14 cellular contexts compared by ENCODE assay signal in the genomic region with DNA sequence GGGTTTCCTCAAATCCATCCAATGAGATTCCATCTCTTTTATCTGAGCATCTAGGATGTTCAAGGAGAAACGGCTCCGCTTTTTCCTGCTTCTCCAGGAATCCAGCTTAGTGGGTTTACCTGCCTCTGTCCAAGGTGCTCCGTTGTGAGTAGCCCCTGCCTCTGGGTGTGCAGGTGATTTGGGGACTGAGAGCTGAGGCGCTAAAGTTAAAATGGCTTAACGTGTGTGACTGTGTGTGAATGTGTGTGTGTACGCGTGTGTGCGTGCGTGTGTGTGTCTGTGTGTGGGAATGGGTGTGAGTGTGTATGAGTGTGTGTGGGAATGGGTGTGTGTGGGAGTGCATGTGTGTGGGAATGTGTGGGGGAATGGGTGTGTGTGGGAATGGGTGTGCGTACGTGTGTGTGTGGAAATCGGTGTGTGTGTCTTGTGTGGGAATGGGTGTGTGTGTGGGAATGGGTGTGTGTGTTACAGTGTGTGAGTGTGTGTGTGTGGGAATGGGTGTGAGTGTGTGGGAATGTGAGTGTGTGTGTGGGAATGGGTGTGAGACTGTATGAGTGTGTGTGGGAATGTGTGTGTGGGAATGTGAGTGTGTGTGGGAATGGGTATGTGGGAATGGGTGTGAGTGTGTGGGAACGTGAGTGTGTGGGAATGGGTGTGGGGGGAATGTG.
DNase-seq lines count a peak whose midpoint lies in the region; ATAC-seq, FAIRE-seq and TF ChIP-seq lines count a peak whose summit lies in the region.
"Had no signal": no experiment of that assay in that cellular context is flagged by ENCODE, and none has a peak within 500 bp of the region (broad histone marks: within the 10 kb centered on the region; RNA-seq: fewer than 3 reads in every experiment).

No MANE protein-coding gene starts in this region.

- no peaks in the 10 kb centered on the region for H4K20me1 ChIP-seq in OCI-LY3 (ENCODE audit: insufficient read depth, low read length)
- H4K20me1 ChIP-seq in H1 (replicated peaks in 1 of 2; ENCODE audit: control insufficient read depth in 1 of 2, insufficient read depth in 2 of 2, low read length in 2 of 2): peaks cover 0 to 11% of the 10 kb centered on the region in 2 experiments

- TF ChIP-seq POLR2A in H1 (IDR thresholded peaks at IDR 0.05; ENCODE audit: control extremely low read depth in 1 of 2, low read depth in 2 of 2, low read length in 2 of 2): no peak
- no peak for TF ChIP-seq POLR2A in testis (IDR thresholded peaks at IDR 0.05)

- H3K4me1 ChIP-seq in OCI-LY3 (ENCODE audit: low read length): peaks cover 56% of the 10 kb centered on the region
- peaks cover 0 to 20% (median 8%) of the 10 kb centered on the region in 4 experiments; a peak in 4 of 7 replicates for H3K4me1 ChIP-seq in H1 (replicated peaks in 1 of 4; ENCODE audit: control insufficient read depth in 3 of 4, insufficient read depth in 4 of 4, low read length in 3 of 4)
- no peaks in the 10 kb centered on the region for H3K4me1 ChIP-seq in testis
- H3K4me1 ChIP-seq: gastroesophageal sphincter had no signal

- H2BK120ac ChIP-seq in H1 (replicated peaks; ENCODE audit: low read depth, low read length): no peak overlapping the region

- no peak overlapping the region for H4K5ac ChIP-seq in H1 (ENCODE audit: insufficient read length, low read depth, low read length)

- peak overlapping the region; percentile 89 for H3K27ac ChIP-seq in OCI-LY3 (ENCODE audit: low read length)
- H3K27ac ChIP-seq in H1 (ENCODE audit: low read depth, low read length): no peak overlapping the region
- H3K27ac ChIP-seq in skin epidermis: peak overlapping the region in 14 of 21 experiments; percentile 64 to 90 (median 81)
- no peak overlapping the region for H3K27ac ChIP-seq in testis

- H4K8ac ChIP-seq in H1 (ENCODE audit: extremely low read depth, insufficient read depth, low read length): no peak overlapping the region; the same call in 1 of the 2 replicates

- H3K4me1 Mint-ChIP-seq in activated T-cell treated with anti-CD3 and anti-CD28 coated beads, Interleukin-2, amount 50 U/mL, for 24 hours (ENCODE audit: low read depth): peaks cover 52% of the 10 kb centered on the region
- peaks cover 45% of the 10 kb centered on the region for H3K4me1 Mint-ChIP-seq in activated T-cell treated with anti-CD3 and anti-CD28 coated beads, Interleukin-2, amount 50 U/mL, for 4 hours (ENCODE audit: low read depth)

- H3K27ac Mint-ChIP-seq in activated T-cell treated with anti-CD3 and anti-CD28 coated beads, Interleukin-2, amount 50 U/mL, for 24 hours: peak overlapping the region; percentile 98

- TF ChIP-seq RAD21 in H1 (IDR thresholded peaks at IDR 0.05 in 1 of 2, conservative IDR thresholded peaks at IDR 0.05 in 1 of 2; ENCODE audit: low read depth in 2 of 2, low read length in 2 of 2): no peak

- H3K9ac ChIP-seq in OCI-LY3 (ENCODE audit: low read length) (no peak overlapping the region), H1 (replicated peaks in 1 of 4; ENCODE audit: extremely low read depth in 1 of 4, low read depth in 3 of 4, low read length in 3 of 4) (no peak overlapping the region)

- CTCF ChIA-PET in H1 (lab: Charles Lee; ENCODE audit: partially characterized antibody): no interaction called here

- intact Hi-C loops in testis (cut with DNase I; ENCODE audit: low total_unique reads): no loop called here

- H3K27me3 ChIP-seq in OCI-LY3 (ENCODE audit: low read depth, low read length) (no peaks in the 10 kb centered on the region), H1 (replicated peaks in 1 of 4; ENCODE audit: control insufficient read depth in 3 of 4, extremely low read depth in 1 of 4, insufficient read depth in 3 of 4, low read length in 3 of 4) (no peaks in the 10 kb centered on the region), testis (no peaks in the 10 kb centered on the region)

- H3K23me2 ChIP-seq in H1 (ENCODE audit: low read depth, low read length): peaks cover 18% of the 10 kb centered on the region; the same call in 1 of the 2 replicates

- H3K14ac ChIP-seq in H1 (ENCODE audit: insufficient read length): no peak overlapping the region

- peak overlapping the region; percentile 86; the same call in 1 of the 2 replicates for H2AK5ac ChIP-seq in H1 (ENCODE audit: low read depth, low read length)

- H2BK20ac ChIP-seq in H1 (ENCODE audit: low read length): no peak overlapping the region

- H3K4me2 ChIP-seq in OCI-LY3 (ENCODE audit: low read length) (no peak overlapping the region; the same call in 1 of the 2 replicates), H1 (ENCODE audit: insufficient read depth in 1 of 2, low read depth in 2 of 2, low read length in 2 of 2) (no peak overlapping the region)

- no peak overlapping the region for H3K23ac ChIP-seq in H1 (ENCODE audit: insufficient read length)

- DNase-seq in activated T-cell treated with anti-CD3 and anti-CD28 coated beads, Interleukin-2, amount 50 U/mL, for 24 hours: no peak
- no peak for DNase-seq in activated T-cell treated with anti-CD3 and anti-CD28 coated beads, Interleukin-2, amount 50 U/mL, for 4 hours
- DNase-seq in H1 (ENCODE audit: low read depth in 1 of 2, low spot score in 2 of 2): no peak
- DNase-seq in Kasumi-1 (lab: John Stamatoyannopoulos, UW): no peak
- no peak for DNase-seq in testis
- DNase-seq: activated CD4-positive, CD25-positive, alpha-beta regulatory T cell treated with anti-CD3 and anti-CD28 coated beads, Interleukin-2, amount 50 U/mL, for 72 hours; kidney; NCI-H774 had no signal

- H3K9me3 ChIP-seq in OCI-LY3 (ENCODE audit: insufficient read depth, low read length) (no peaks in the 10 kb centered on the region), H1 (ENCODE audit: insufficient read depth in 2 of 2, low read depth in 1 of 2, low read length in 1 of 2) (0 out of 4 replicates have a peak, but pooled peaks cover 0 to 2% of the 10 kb centered on the region in 2 experiments), testis (no peaks in the 10 kb centered on the region)
- H3K9me3 ChIP-seq: gastroesophageal sphincter had no signal

- no peak overlapping the region for H2BK5ac ChIP-seq in H1 (ENCODE audit: low read depth, low read length)

- H3K79me2 ChIP-seq in OCI-LY3 (ENCODE audit: low read length) (no peaks in the 10 kb centered on the region), H1 (ENCODE audit: control insufficient read depth in 1 of 2, insufficient read depth in 2 of 2, low read length in 2 of 2) (no peaks in the 10 kb centered on the region)

- peak overlapping the region; percentile 24; the same call in 1 of the 2 replicates for H2BK15ac ChIP-seq in H1 (ENCODE audit: low read length)

- no peak overlapping the region for H3K4ac ChIP-seq in H1 (replicated peaks; ENCODE audit: insufficient read length, low read depth, low read length)

- peaks cover 7% of the 10 kb centered on the region for H3K36me3 Mint-ChIP-seq in activated T-cell treated with anti-CD3 and anti-CD28 coated beads, Interleukin-2, amount 50 U/mL, for 24 hours (ENCODE audit: low read depth)
- peaks cover 3% of the 10 kb centered on the region for H3K36me3 Mint-ChIP-seq in activated T-cell treated with anti-CD3 and anti-CD28 coated beads, Interleukin-2, amount 50 U/mL, for 4 hours (ENCODE audit: insufficient read depth)

- no peak for TF ChIP-seq EP300 in H1 (IDR thresholded peaks at IDR 0.05; ENCODE audit: borderline replicate concordance in 1 of 2, low read depth in 2 of 2, low read length in 2 of 2)

- no peak overlapping the region for H3K18ac ChIP-seq in H1 (ENCODE audit: extremely low read depth, low read length)

- TF ChIP-seq CTCF in OCI-LY3 (IDR thresholded peaks at IDR 0.05; ENCODE audit: low read depth, low read length): no peak
- no peak for TF ChIP-seq CTCF in H1 (IDR thresholded peaks at IDR 0.05; ENCODE audit: control extremely low read depth in 1 of 3, insufficient read depth in 1 of 3, low read depth in 1 of 3, low read length in 3 of 3)
- TF ChIP-seq CTCF in testis (IDR thresholded peaks at IDR 0.05): no peak

- peak overlapping the region; percentile 94 for H3K56ac ChIP-seq in H1 (replicated peaks; ENCODE audit: insufficient read length, low read depth, low read length)

- H3K4me3 Mint-ChIP-seq in activated T-cell treated with anti-CD3 and anti-CD28 coated beads, Interleukin-2, amount 50 U/mL, for 24 hours: no peak overlapping the region
- H3K4me3 Mint-ChIP-seq in activated T-cell treated with anti-CD3 and anti-CD28 coated beads, Interleukin-2, amount 50 U/mL, for 4 hours: no peak overlapping the region

- H3K4me3 ChIP-seq in OCI-LY3 (ENCODE audit: low read length) (no peak overlapping the region), H1 (ENCODE audit: extremely low read depth in 1 of 4, insufficient read depth in 2 of 4, low read depth in 3 of 4, low read length in 4 of 4) (no peak overlapping the region), skin epidermis (no peak overlapping the region), testis (no peak overlapping the region)
- H3K4me3 ChIP-seq: gastroesophageal sphincter had no signal

- 88 to 100% methylated on average over 4 to 10 of the region's 13 CpGs for WGBS in H1 (ENCODE audit: extremely low coverage in 1 of 2, insufficient coverage in 1 of 2, insufficient read length in 1 of 2, insufficient replicate concordance in 2 of 2, low coverage in 1 of 2, low lambda C conversion rate in 2 of 2, missing lambda C conversion rate in 1 of 2), 2 experiments
- 53 to 80% methylated on average over 12 to 13 of the region's 13 CpGs for WGBS in testis, 2 donors

- H3K36me3 ChIP-seq in OCI-LY3 (replicated peaks; ENCODE audit: low read depth, low read length): no peaks in the 10 kb centered on the region
- H3K36me3 ChIP-seq in H1 (ENCODE audit: control insufficient read depth in 2 of 4, insufficient read depth in 4 of 4, low read length in 3 of 4): no peaks in the 10 kb centered on the region; a peak in 1 of 8 replicates
- no peaks in the 10 kb centered on the region for H3K36me3 ChIP-seq in testis (ENCODE audit: low read depth, missing control alignments)
- H3K36me3 ChIP-seq: gastroesophageal sphincter had no signal

- H3K27me3 Mint-ChIP-seq in activated T-cell treated with anti-CD3 and anti-CD28 coated beads, Interleukin-2, amount 50 U/mL, for 24 hours: peaks cover 3% of the 10 kb centered on the region
- no peaks in the 10 kb centered on the region for H3K27me3 Mint-ChIP-seq in activated T-cell treated with anti-CD3 and anti-CD28 coated beads, Interleukin-2, amount 50 U/mL, for 4 hours (ENCODE audit: low read depth)

- peak overlapping the region; percentile 33; the same call in 1 of the 2 replicates for H2BK12ac ChIP-seq in H1 (ENCODE audit: low read depth, low read length)

- POLR2A ChIA-PET in H1 (lab: Charles Lee; ENCODE audit: partially characterized antibody): no interaction called here

- FAIRE-seq in H1 (lab: Jason Lieb, UNC): no peak
- FAIRE-seq: GM12892, kidney had no signal

- no peaks in the 10 kb centered on the region for H3K79me1 ChIP-seq in H1 (ENCODE audit: low read depth, low read length)

- peak overlapping the region; percentile 83 for H4K91ac ChIP-seq in H1 (replicated peaks; ENCODE audit: insufficient read length, low read length)

- peaks cover 14% of the 10 kb centered on the region for H3K9me3 Mint-ChIP-seq in activated T-cell treated with anti-CD3 and anti-CD28 coated beads, Interleukin-2, amount 50 U/mL, for 24 hours
- H3K9me3 Mint-ChIP-seq in activated T-cell treated with anti-CD3 and anti-CD28 coated beads, Interleukin-2, amount 50 U/mL, for 4 hours: peaks cover 12% of the 10 kb centered on the region

- no peak for ATAC-seq in activated T-cell treated with anti-CD3 and anti-CD28 coated beads, Interleukin-2, amount 50 U/mL, for 4 hours
- no peak for ATAC-seq in GM18858 (IDR thresholded peaks at IDR 0.05; ENCODE audit: unreplicated experiment)
- ATAC-seq: HCT116 had no signal

- H2AFZ ChIP-seq in OCI-LY3 (ENCODE audit: low read depth, low read length): no peak overlapping the region
- H2AFZ ChIP-seq in H1 (ENCODE audit: low read length): no peak overlapping the region

Comparison
In these comparisons a context has a peak if more than half of its experiments do, and no peak if none do; other contexts are left out.
1. H3K27ac ChIP-seq: peak in OCI-LY3 (single experiment) and skin epidermis (14 of 21); none in H1 (single experiment) and testis (0 of 2).